ENCODE assay signal across 11 cellular contexts in genomic region chr1:224266105-224266935, GRCh38.
A peak's percentile ranks its signal among the peaks of the same experiment; 100 is the strongest.
DNase-seq lines count a peak whose midpoint lies in the region; ATAC-seq and TF ChIP-seq lines count a peak whose summit lies in the region.
"Had no signal": no experiment of that assay in that cellular context is flagged by ENCODE, and none has a peak within 500 bp of the region (broad histone marks: within the 10 kb centered on the region; RNA-seq: fewer than 3 reads in every experiment).

No MANE protein-coding gene starts in this region.

- peaks cover 20% of the 10 kb centered on the region for H3K36me3 Mint-ChIP-seq in activated naive CD4-positive, alpha-beta T cell treated with anti-CD3 and anti-CD28 coated beads, Interleukin-2, amount 50 U/mL, for 24 hours
- peaks cover 16% of the 10 kb centered on the region for H3K36me3 Mint-ChIP-seq in WTC11

- no peaks in the 10 kb centered on the region for H3K27me3 Mint-ChIP-seq in activated naive CD4-positive, alpha-beta T cell treated with anti-CD3 and anti-CD28 coated beads, Interleukin-2, amount 50 U/mL, for 24 hours
- H3K27me3 Mint-ChIP-seq in WTC11 (ENCODE audit: low read depth): no peaks in the 10 kb centered on the region

- H3K4me1 Mint-ChIP-seq in activated naive CD4-positive, alpha-beta T cell treated with anti-CD3 and anti-CD28 coated beads, Interleukin-2, amount 50 U/mL, for 24 hours: peaks cover 16% of the 10 kb centered on the region
- H3K4me1 Mint-ChIP-seq in WTC11: no peaks in the 10 kb centered on the region

- CTCF ChIA-PET in WTC11 (lab: Charles Lee): no interaction called here

- ATAC-seq in HG02642 (IDR thresholded peaks at IDR 0.05; ENCODE audit: poor library complexity, unreplicated experiment): peak; percentile 41
- no peak for ATAC-seq in WTC11
- no peak for ATAC-seq in HG02884 (IDR thresholded peaks at IDR 0.05; ENCODE audit: unreplicated experiment)
- ATAC-seq: stimulated activated naive CD8-positive, alpha-beta T cell treated with anti-CD3 and anti-CD28 coated beads, Interleukin-15, Interleukin-2, amounts not matched to agents 100 U/mL and 50 U/mL, for 24 hours had no signal

- no peak overlapping the region for H3K4me3 Mint-ChIP-seq in activated naive CD4-positive, alpha-beta T cell treated with anti-CD3 and anti-CD28 coated beads, Interleukin-2, amount 50 U/mL, for 24 hours
- H3K4me3 Mint-ChIP-seq in WTC11: no peak overlapping the region

- H3K9me3 Mint-ChIP-seq in activated naive CD4-positive, alpha-beta T cell treated with anti-CD3 and anti-CD28 coated beads, Interleukin-2, amount 50 U/mL, for 24 hours: no peaks in the 10 kb centered on the region
- H3K9me3 Mint-ChIP-seq in WTC11: no peaks in the 10 kb centered on the region

- POLR2A ChIA-PET in WTC11 (lab: Charles Lee): no interaction called here

- DNase-seq in activated naive CD4-positive, alpha-beta T cell treated with Interleukin-2 at 50 U/mL for 16 hours: no peak
- DNase-seq in WTC11 (ENCODE audit: low spot score): no peak
- no peak for DNase-seq in NCI-H2081 (lab: John Stamatoyannopoulos, UW)
- no peak for DNase-seq in NCI-H2227 treated with DMSO at 0.1 percent for 48 hours (lab: John Stamatoyannopoulos, UW)
- DNase-seq in activated CD8-positive, alpha-beta memory T cell treated with anti-CD3 and anti-CD28 coated beads, Interleukin-2, amount 50 U/mL, for 4 hours: no peak
- DNase-seq: caudate nucleus; NCI-H1417 treated with DMSO at 0.1 percent for 48 hours; stimulated activated naive CD8-positive, alpha-beta T cell treated with anti-CD3 and anti-CD28 coated beads, Interleukin-15, Interleukin-2, amounts not matched to agents 100 U/mL and 50 U/mL, for 24 hours had no signal

- TF ChIP-seq CTCF in WTC11 (IDR thresholded peaks at IDR 0.05): no peak

- H3K27ac Mint-ChIP-seq in activated naive CD4-positive, alpha-beta T cell treated with anti-CD3 and anti-CD28 coated beads, Interleukin-2, amount 50 U/mL, for 24 hours: peak overlapping the region; percentile 12
- H3K27ac Mint-ChIP-seq in WTC11: peak overlapping the region; percentile 52; the same call in 1 of the 2 replicates

TF ChIP-seq in WTC11, 78 proteins besides CTCF, POLR2A, EP300 and RAD21 (continues in another document):
- TF ChIP-seq ZNF425 (CRISPR knock-in tag; conservative IDR thresholded peaks at IDR 0.05) (no peak), CDX4 (CRISPR knock-in tag; IDR thresholded peaks at IDR 0.05; ENCODE audit: borderline replicate concordance) (no peak), PREB (CRISPR knock-in tag; IDR thresholded peaks at IDR 0.05; ENCODE audit: borderline replicate concordance) (no peak), AR (CRISPR knock-in tag; IDR thresholded peaks at IDR 0.05) (no peak), AFF4 (CRISPR knock-in tag; IDR thresholded peaks at IDR 0.05; ENCODE audit: borderline replicate concordance) (no peak), EMX1 (CRISPR knock-in tag; IDR thresholded peaks at IDR 0.05) (no peak), STAT6 (CRISPR knock-in tag; conservative IDR thresholded peaks at IDR 0.05; ENCODE audit: low read depth) (no peak), SP1 (CRISPR knock-in tag; conservative IDR thresholded peaks at IDR 0.05) (no peak)
